Comparison of ENCODE assay signal across 8 cellular contexts in the genomic region with DNA sequence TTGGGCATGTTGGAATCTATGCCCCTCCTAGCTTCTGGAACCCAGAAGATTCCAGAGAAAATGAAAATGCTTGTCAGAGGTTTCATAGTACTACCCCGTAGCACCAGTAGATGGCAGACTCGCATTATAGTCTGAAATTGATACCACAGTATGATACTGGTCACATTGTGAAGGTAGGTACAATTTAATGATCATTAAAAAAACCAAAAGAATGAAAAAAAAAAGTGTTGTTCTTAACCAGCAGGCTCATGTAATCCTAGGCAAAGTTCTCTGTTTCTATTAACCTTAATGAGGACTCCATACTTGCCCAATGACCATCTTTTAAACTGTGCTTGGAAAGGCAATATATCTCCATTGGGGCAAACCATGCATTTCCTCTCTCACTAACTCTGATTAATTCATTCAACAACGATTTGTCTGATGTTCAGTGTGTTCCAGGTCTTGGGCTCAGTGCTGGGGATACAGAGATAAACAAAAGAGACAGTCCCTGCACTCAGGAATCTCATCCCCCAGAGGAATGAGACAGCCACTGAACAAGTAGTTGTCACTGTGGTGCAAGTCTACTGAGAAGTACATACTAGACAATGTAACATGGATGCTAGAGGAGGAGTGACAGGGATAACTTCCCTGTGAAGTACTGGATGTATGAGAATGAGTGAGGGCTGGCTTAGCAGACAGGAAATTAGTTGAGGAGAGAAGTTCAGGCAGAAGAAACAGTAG.
DNase-seq lines count a peak whose midpoint lies in the region; ATAC-seq and TF ChIP-seq lines count a peak whose summit lies in the region.

No MANE protein-coding gene starts in this region.

- no peaks in the 10 kb centered on the region for H3K79me2 ChIP-seq in GM23338 (replicated peaks; ENCODE audit: insufficient read depth)

- no peaks in the 10 kb centered on the region for H3K27me3 Mint-ChIP-seq in GM23338 (ENCODE audit: insufficient read depth, low read depth, poor library complexity)

- DNase-seq in SKM-1 (lab: John Stamatoyannopoulos, UW; ENCODE audit: unreplicated experiment) (peak; percentile 1), SKM-1 treated with dmso at 0.1 percent for 144 hours (lab: John Stamatoyannopoulos, UW; ENCODE audit: unreplicated experiment) (no peak), GM23338 (ENCODE audit: low spot score) (peak; percentile 74), Kasumi-1 (lab: John Stamatoyannopoulos, UW) (peak; percentile 65 to 70), adipocyte (ENCODE audit: low read depth) (peak; percentile 79), right cardiac atrium (peak in 1 of 3 donors; percentile 16)

- H2AFZ ChIP-seq in GM23338: no peak overlapping the region

- 5% methylated on average over 3 of the region's 3 CpGs for WGBS in right cardiac atrium

- no peaks in the 10 kb centered on the region for H4K20me1 ChIP-seq in GM23338 (replicated peaks; ENCODE audit: insufficient read depth)

- H3K36me3 ChIP-seq in GM23338 (ENCODE audit: insufficient read depth) (no peaks in the 10 kb centered on the region), adipocyte (ENCODE audit: control insufficient read depth, insufficient read depth, low read length, severe bottlenecking) (no peaks in the 10 kb centered on the region), skeletal muscle satellite cell (ENCODE audit: insufficient read depth, low read length) (no peaks in the 10 kb centered on the region)

- no peak overlapping the region for H3K4me3 Mint-ChIP-seq in GM23338

- H3K27ac Mint-ChIP-seq in GM23338: no peak overlapping the region

- H3K9me3 ChIP-seq in adipocyte (ENCODE audit: control insufficient read depth, low read length): no peaks in the 10 kb centered on the region
- no peaks in the 10 kb centered on the region for H3K9me3 ChIP-seq in right cardiac atrium (ENCODE audit: control insufficient read depth, low read length)
- no peaks in the 10 kb centered on the region for H3K9me3 ChIP-seq in skeletal muscle satellite cell (replicated peaks; ENCODE audit: low read length)

- peak; percentile 74 to 84 for TF ChIP-seq CTCF in GM23338 (conservative IDR thresholded peaks at IDR 0.05; ENCODE audit: low read depth in 2 of 2)

- no peaks in the 10 kb centered on the region for H3K36me3 Mint-ChIP-seq in GM23338 (ENCODE audit: low read depth)

- ATAC-seq in GM23338 (peak; percentile 79), right cardiac atrium (peak; percentile 75 to 85), HG03139 (IDR thresholded peaks at IDR 0.05; ENCODE audit: unreplicated experiment) (no peak)

- H3K9me3 Mint-ChIP-seq in GM23338: no peaks in the 10 kb centered on the region

- H3K27me3 ChIP-seq in GM23338 (ENCODE audit: insufficient read depth) (no peaks in the 10 kb centered on the region), adipocyte (replicated peaks; ENCODE audit: control insufficient read depth, insufficient read depth, low read length) (no peaks in the 10 kb centered on the region), right cardiac atrium (ENCODE audit: control insufficient read depth, insufficient read depth) (no peaks in the 10 kb centered on the region), skeletal muscle satellite cell (ENCODE audit: control insufficient read depth, insufficient read depth, low read length) (no peaks in the 10 kb centered on the region)

- no peaks in the 10 kb centered on the region for H3F3A ChIP-seq in GM23338 (replicated peaks; ENCODE audit: low read depth)

- H3K9me2 ChIP-seq in GM23338 (ENCODE audit: insufficient read depth): no peaks in the 10 kb centered on the region

- H3K27ac ChIP-seq in GM23338 (ENCODE audit: low read depth) (no peak overlapping the region), right cardiac atrium (ENCODE audit: low read length) (peak overlapping the region; percentile 72)

- no peak overlapping the region for H3K4me3 ChIP-seq in GM23338
- H3K4me3 ChIP-seq in adipocyte (ENCODE audit: low read length): peak overlapping the region; percentile 48
- H3K4me3 ChIP-seq in right cardiac atrium (ENCODE audit: low read length): no peak overlapping the region
- no peak overlapping the region for H3K4me3 ChIP-seq in skeletal muscle satellite cell (ENCODE audit: low read length)

- no peaks in the 10 kb centered on the region for H3K4me1 Mint-ChIP-seq in GM23338

- peak overlapping the region; percentile 70 for H3K9ac ChIP-seq in adipocyte (ENCODE audit: low read length)
- H3K9ac ChIP-seq in skeletal muscle satellite cell (ENCODE audit: low read depth, low read length): peak overlapping the region; percentile 30

- H3K4me2 ChIP-seq in GM23338 (no peak overlapping the region), skeletal muscle satellite cell (ENCODE audit: low read length) (peak overlapping the region; percentile 22)

- H3K4me1 ChIP-seq in GM23338 (ENCODE audit: insufficient read depth) (no peaks in the 10 kb centered on the region), adipocyte (ENCODE audit: control insufficient read depth, insufficient read depth, low read length) (peaks cover 44% of the 10 kb centered on the region), right cardiac atrium (ENCODE audit: control insufficient read depth, insufficient read depth, low read length) (no peaks in the 10 kb centered on the region), skeletal muscle satellite cell (ENCODE audit: control insufficient read depth, insufficient read depth, low read length) (peaks cover 27% of the 10 kb centered on the region)

- intact Hi-C loops in right cardiac atrium (cut with DNase I): loop anchor here (5.0 to 10.0 kb wide), 3 partner anchors 168 to 229 kb away; partner anchors contain the start of gene PHYHIPL (in 2 of the 4)

TF ChIP-seq in GM23338, 12 proteins besides CTCF, POLR2A, EP300 and RAD21 (continues in another document):
- TF ChIP-seq JUNB (IDR thresholded peaks at IDR 0.05; ENCODE audit: unreplicated experiment) (no peak), REST (IDR thresholded peaks at IDR 0.05; ENCODE audit: unreplicated experiment) (no peak), ZNF114 (CRISPR knock-in tag; IDR thresholded peaks at IDR 0.05) (no peak), STAT1 (IDR thresholded peaks at IDR 0.05; ENCODE audit: unreplicated experiment) (no peak), CREB1 (CRISPR knock-in tag; IDR thresholded peaks at IDR 0.05; ENCODE audit: low read depth) (no peak), ZNF331 (CRISPR knock-in tag; IDR thresholded peaks at IDR 0.05; ENCODE audit: low read depth) (no peak), NANOG (IDR thresholded peaks at IDR 0.05; ENCODE audit: borderline replicate concordance) (no peak), EZH2phosphoT487 (IDR thresholded peaks at IDR 0.05; ENCODE audit: unreplicated experiment) (no peak)
- TF ChIP-seq, protein P1, sequence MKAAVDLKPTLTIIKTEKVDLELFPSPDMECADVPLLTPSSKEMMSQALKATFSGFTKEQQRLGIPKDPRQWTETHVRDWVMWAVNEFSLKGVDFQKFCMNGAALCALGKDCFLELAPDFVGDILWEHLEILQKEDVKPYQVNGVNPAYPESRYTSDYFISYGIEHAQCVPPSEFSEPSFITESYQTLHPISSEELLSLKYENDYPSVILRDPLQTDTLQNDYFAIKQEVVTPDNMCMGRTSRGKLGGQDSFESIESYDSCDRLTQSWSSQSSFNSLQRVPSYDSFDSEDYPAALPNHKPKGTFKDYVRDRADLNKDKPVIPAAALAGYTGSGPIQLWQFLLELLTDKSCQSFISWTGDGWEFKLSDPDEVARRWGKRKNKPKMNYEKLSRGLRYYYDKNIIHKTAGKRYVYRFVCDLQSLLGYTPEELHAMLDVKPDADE (IDR thresholded peaks at IDR 0.05): no peak
